ENCODE assay signal across 26 cellular contexts in the genomic region with DNA sequence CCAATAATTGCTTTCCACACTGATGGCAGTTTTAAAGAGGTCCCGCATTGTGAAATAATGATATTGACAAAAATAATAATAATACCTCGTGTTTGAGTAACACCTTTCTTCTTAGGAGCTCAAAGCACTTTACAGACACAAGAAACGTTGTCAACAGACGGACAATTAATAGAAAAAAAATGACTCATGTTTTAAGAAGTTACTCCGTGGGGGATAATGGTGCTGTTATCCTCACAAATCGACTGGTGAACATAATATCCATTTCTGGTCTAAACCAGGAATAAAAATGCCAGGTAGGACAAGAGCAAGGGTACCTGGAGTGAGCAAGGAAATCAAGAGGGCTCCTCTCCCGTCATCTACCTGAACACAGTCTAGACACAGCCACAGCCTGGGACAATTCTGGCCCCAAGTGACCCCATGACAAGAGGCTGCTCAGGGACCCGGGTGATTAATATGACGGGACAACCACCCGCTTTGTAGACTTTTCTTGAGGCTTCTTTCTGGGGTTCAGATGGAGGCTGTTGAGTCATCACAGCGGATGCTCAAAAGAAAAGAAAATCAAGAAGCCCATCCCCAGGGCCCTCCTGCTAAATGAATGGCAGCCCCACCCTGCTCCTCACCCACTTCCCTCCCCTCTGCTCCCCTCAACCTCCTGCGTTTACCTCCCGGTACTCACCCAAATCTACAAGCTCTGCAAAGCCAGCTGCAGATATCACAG.
DNase-seq lines count a peak whose midpoint lies in the region; ATAC-seq, FAIRE-seq and TF ChIP-seq lines count a peak whose summit lies in the region.
"Had no signal": no experiment of that assay in that cellular context is flagged by ENCODE, and none has a peak within 500 bp of the region (broad histone marks: within the 10 kb centered on the region; RNA-seq: fewer than 3 reads in every experiment).

No MANE protein-coding gene starts in this region.

- no peak for TF ChIP-seq CTCF in NB4 (IDR thresholded peaks at IDR 0.05; ENCODE audit: low read depth, low read length)
- no peak for TF ChIP-seq CTCF in K562 (IDR thresholded peaks at IDR 0.05 in 2 of 3, conservative IDR thresholded peaks at IDR 0.05 in 1 of 3; ENCODE audit: insufficient read depth in 2 of 3, low read depth in 1 of 3, low read length in 3 of 3)

- H4K20me1 ChIP-seq in K562 (replicated peaks; ENCODE audit: control insufficient read depth, insufficient read depth, low read length), result no peaks in the 10 kb centered on the region
- H4K20me1 ChIP-seq: BLaER1 had no signal

- peaks cover 12 to 31% of the 10 kb centered on the region in 2 experiments; a peak in 4 of 5 replicates for H3K4me1 ChIP-seq in K562 (replicated peaks in 1 of 2; ENCODE audit: control insufficient read depth in 2 of 2, insufficient read depth in 2 of 2, low read length in 2 of 2)

- H3K9me1 ChIP-seq in K562 (ENCODE audit: control insufficient read depth, insufficient read depth, low read length), result no peaks in the 10 kb centered on the region

- H3K4me3 ChIP-seq in NB4 (ENCODE audit: low read depth, low read length) (no peak overlapping the region), K562 (no peak overlapping the region)
- H3K4me3 ChIP-seq: A549, adrenal gland, BLaER1, esophagus muscularis mucosa, psoas muscle, spleen, suprapubic skin had no signal

- TF ChIP-seq RAD21 in K562 (CRISPR knock-in tag; conservative IDR thresholded peaks at IDR 0.05 in 1 of 2, IDR thresholded peaks at IDR 0.05 in 1 of 2), result no peak

- no peaks in the 10 kb centered on the region for H3K36me3 ChIP-seq in K562 (ENCODE audit: control insufficient read depth, insufficient read depth, low read length)
- H3K36me3 ChIP-seq: adrenal gland, BLaER1, esophagus muscularis mucosa, spleen, suprapubic skin had no signal

- peak overlapping the region; percentile 40; the same call in 1 of the 2 replicates for H3K4me2 ChIP-seq in K562 (ENCODE audit: insufficient read depth, low read length)
- H3K4me2 ChIP-seq: BLaER1 had no signal

- no peak overlapping the region for H3K27ac ChIP-seq in K562 (ENCODE audit: extremely low read depth, low read depth, low read length)
- H3K27ac ChIP-seq: adrenal gland, BLaER1, esophagus muscularis mucosa, suprapubic skin had no signal

- in situ Hi-C loops in K562 (cut with MboI), result loop anchor here (10.0 kb wide), 1 partner anchor 329 kb away; no protein-coding TSS in a partner anchor

- no peak for TF ChIP-seq POLR2A in NB4 (IDR thresholded peaks at IDR 0.05; ENCODE audit: extremely low read depth, insufficient read length)
- TF ChIP-seq POLR2A in K562 (conservative IDR thresholded peaks at IDR 0.05), result no peak

- H3K27ac Mint-ChIP-seq in activated CD8-positive, alpha-beta memory T cell treated with anti-CD3 and anti-CD28 coated beads, Interleukin-2, amount 10 ng/mL, durations not matched to agents 7 days and 5 days, result no peak overlapping the region
- peak overlapping the region; percentile 19 for H3K27ac Mint-ChIP-seq in stimulated activated memory B cell treated with anti-CD40 and anti-IgM and Interleukin-4, amounts not matched to agents 10 μg/mL and 1 μg/mL and 100 μg/mL, for 72 hours
- H3K27ac Mint-ChIP-seq: activated T-helper 2 cell treated with anti-CD3 and anti-CD28 coated beads, Interferon-gamma antibody, Interleukin-2, Interleukin-4, amounts not matched to agents 10 μg/mL and 5 μg/mL and 100 μg/mL, durations not matched to agents 14 hours and 24 hours and 36 hours; mesothelial cell of epicardium; T-helper 1 cell treated with Interleukin-12 subunit alpha and Interleukin-12 subunit beta and Interleukin-4 antibody, amounts not matched to agents 30 μg/mL and 1 μg/mL, for 36 hours had no signal

- ATAC-seq in activated CD8-positive, alpha-beta memory T cell treated with anti-CD3 and anti-CD28 coated beads, Interleukin-2, amount 10 ng/mL, durations not matched to agents 7 days and 5 days, result peak; percentile 22
- ATAC-seq in K562, result peak; percentile 14
- no peak for ATAC-seq in stimulated activated memory B cell treated with anti-CD40 and anti-IgM and Interleukin-4, amounts not matched to agents 10 μg/mL and 1 μg/mL and 100 μg/mL, for 72 hours
- ATAC-seq in Right ventricle myocardium superior (ENCODE audit: poor library complexity), result no peak
- no peak for ATAC-seq in HG03460 (IDR thresholded peaks at IDR 0.05; ENCODE audit: unreplicated experiment)

- peaks cover 32% of the 10 kb centered on the region for H3K27me3 Mint-ChIP-seq in activated CD8-positive, alpha-beta memory T cell treated with anti-CD3 and anti-CD28 coated beads, Interleukin-2, amount 10 ng/mL, durations not matched to agents 7 days and 5 days
- H3K27me3 Mint-ChIP-seq in stimulated activated memory B cell treated with anti-CD40 and anti-IgM and Interleukin-4, amounts not matched to agents 10 μg/mL and 1 μg/mL and 100 μg/mL, for 72 hours, result no peaks in the 10 kb centered on the region
- H3K27me3 Mint-ChIP-seq: central memory CD8-positive, alpha-beta T cell had no signal

- 16% methylated on average over 13 of the region's 13 CpGs for WGBS in K562 (ENCODE audit: insufficient coverage, low coverage, missing lambda C conversion rate)

- POLR2A ChIA-PET in K562 (lab: Yijun Ruan, JAX), result interaction anchor here (0.6 to 3.7 kb wide), 7 partner anchors 8 to 236 kb away, joined by 3 to 11 read pairs (median 4); no protein-coding TSS in a partner anchor

- CTCF ChIA-PET in activated CD8-positive, alpha-beta memory T cell treated with anti-CD3 and anti-CD28 coated beads, Interleukin-2, amount 10 ng/mL, durations not matched to agents 7 days and 5 days (lab: Charles Lee), result no interaction called here
- CTCF ChIA-PET in K562 (lab: Yijun Ruan, JAX; ENCODE audit: low intra/inter-chr PET ratio), result no interaction called here

- peaks cover 2% of the 10 kb centered on the region for H3K36me3 Mint-ChIP-seq in activated CD8-positive, alpha-beta memory T cell treated with anti-CD3 and anti-CD28 coated beads, Interleukin-2, amount 10 ng/mL, durations not matched to agents 7 days and 5 days
- no peaks in the 10 kb centered on the region for H3K36me3 Mint-ChIP-seq in stimulated activated memory B cell treated with anti-CD40 and anti-IgM and Interleukin-4, amounts not matched to agents 10 μg/mL and 1 μg/mL and 100 μg/mL, for 72 hours
- H3K36me3 Mint-ChIP-seq: mesothelial cell of epicardium had no signal

- H3K9me3 ChIP-seq in K562 (replicated peaks; ENCODE audit: control insufficient read depth, insufficient read depth, low read depth, low read length), result no peaks in the 10 kb centered on the region
- H3K9me3 ChIP-seq: A549, adrenal gland, esophagus muscularis mucosa, psoas muscle, spleen, suprapubic skin had no signal

- no TSS peak for BruUV-seq in K562 (replicated peaks; lab: Mats Ljungman, UMichigan)

- no peaks in the 10 kb centered on the region for H3K27me3 ChIP-seq in K562 (ENCODE audit: control insufficient read depth in 2 of 2, insufficient read depth in 2 of 2, low read length in 2 of 2)
- H3K27me3 ChIP-seq: adrenal gland, BLaER1, esophagus muscularis mucosa, spleen, suprapubic skin had no signal

- H3K9me3 Mint-ChIP-seq in activated CD8-positive, alpha-beta memory T cell treated with anti-CD3 and anti-CD28 coated beads, Interleukin-2, amount 10 ng/mL, durations not matched to agents 7 days and 5 days (ENCODE audit: low read depth), result no peaks in the 10 kb centered on the region
- no peaks in the 10 kb centered on the region for H3K9me3 Mint-ChIP-seq in stimulated activated memory B cell treated with anti-CD40 and anti-IgM and Interleukin-4, amounts not matched to agents 10 μg/mL and 1 μg/mL and 100 μg/mL, for 72 hours
- H3K9me3 Mint-ChIP-seq: activated B cell treated with CpG ODN at 0.5 μM for 24 hours; activated T-helper 2 cell treated with anti-CD3 and anti-CD28 coated beads, Interferon-gamma antibody, Interleukin-2, Interleukin-4, amounts not matched to agents 10 μg/mL and 5 μg/mL and 100 μg/mL, durations not matched to agents 14 hours and 24 hours and 36 hours; central memory CD8-positive, alpha-beta T cell; mesothelial cell of epicardium; T-helper 1 cell treated with Interleukin-12 subunit alpha and Interleukin-12 subunit beta and Interleukin-4 antibody, amounts not matched to agents 30 μg/mL and 1 μg/mL, for 36 hours had no signal

- no peak for TF ChIP-seq EP300 in K562 (IDR thresholded peaks at IDR 0.05; ENCODE audit: low read length)

- no peaks in the 10 kb centered on the region for H3K79me2 ChIP-seq in K562 (ENCODE audit: control insufficient read depth, insufficient read depth, low read length)

- intact Hi-C loops in K562 (cut with micrococcal nuclease) (loop anchor here (5.0 kb wide), 1 partner anchor 111 kb away; no protein-coding TSS in a partner anchor), Right ventricle myocardium superior (cut with DNase I) (no loop called here)

- FAIRE-seq in K562 (lab: Jason Lieb, UNC) (no peak), RCC 7860 (lab: Jason Lieb, UNC) (no peak)
- FAIRE-seq: A549, GM12891, H1 had no signal

- peaks cover 28% of the 10 kb centered on the region for H3K4me1 Mint-ChIP-seq in activated CD8-positive, alpha-beta memory T cell treated with anti-CD3 and anti-CD28 coated beads, Interleukin-2, amount 10 ng/mL, durations not matched to agents 7 days and 5 days
- peaks cover 5% of the 10 kb centered on the region for H3K4me1 Mint-ChIP-seq in stimulated activated memory B cell treated with anti-CD40 and anti-IgM and Interleukin-4, amounts not matched to agents 10 μg/mL and 1 μg/mL and 100 μg/mL, for 72 hours

- peak overlapping the region; percentile 57; the same call in 1 of the 2 replicates for H2AFZ ChIP-seq in K562 (ENCODE audit: low read depth, low read length)

- no peak overlapping the region for H3K9ac ChIP-seq in K562 (ENCODE audit: insufficient read depth in 1 of 2, low read depth in 2 of 2, low read length in 2 of 2)
- H3K9ac ChIP-seq: BLaER1 had no signal

- H3K4me3 Mint-ChIP-seq in activated CD8-positive, alpha-beta memory T cell treated with anti-CD3 and anti-CD28 coated beads, Interleukin-2, amount 10 ng/mL, durations not matched to agents 7 days and 5 days, result no peak overlapping the region
- H3K4me3 Mint-ChIP-seq in stimulated activated memory B cell treated with anti-CD40 and anti-IgM and Interleukin-4, amounts not matched to agents 10 μg/mL and 1 μg/mL and 100 μg/mL, for 72 hours, result no peak overlapping the region
- H3K4me3 Mint-ChIP-seq: activated B cell treated with CpG ODN at 0.5 μM for 24 hours; central memory CD8-positive, alpha-beta T cell; mesothelial cell of epicardium; T-helper 1 cell treated with Interleukin-12 subunit alpha and Interleukin-12 subunit beta and Interleukin-4 antibody, amounts not matched to agents 30 μg/mL and 1 μg/mL, for 36 hours had no signal

- DNase-seq in activated CD8-positive, alpha-beta memory T cell treated with anti-CD3 and anti-CD28 coated beads, Interleukin-2, amount 10 ng/mL, durations not matched to agents 7 days and 5 days, result peak; percentile 46
- no peak for DNase-seq in activated CD8-positive, alpha-beta memory T cell treated with anti-CD3 and anti-CD28 coated beads for 24 hours
- DNase-seq in NB4 (ENCODE audit: low read depth) (peak; percentile 26), K562 (ENCODE audit: extremely low read depth in 1 of 4, low spot score in 3 of 4) (no peak), RCC 7860 (ENCODE audit: low spot score) (no peak), Right ventricle myocardium superior (no peak)
- DNase-seq: activated B cell treated with CpG ODN at 0.5 μM for 24 hours; DMS153; effector CD8-positive, alpha-beta T cell; NCI-H1930; spleen; stimulated activated CD4-positive, alpha-beta T cell treated with anti-CD3 and anti-CD28 coated beads, Interleukin-4, amount 100 ng/mL, for 4 hours had no signal

Comparison
In these comparisons a context has a peak if more than half of its experiments do, and no peak if none do; other contexts are left out.
1. DNase-seq: peak in activated CD8-positive, alpha-beta memory T cell treated with anti-CD3 and anti-CD28 coated beads, Interleukin-2, amount 10 ng/mL, durations not matched to agents 7 days and 5 days (single experiment) and NB4 (single experiment); none in activated CD8-positive, alpha-beta memory T cell treated with anti-CD3 and anti-CD28 coated beads for 24 hours (single experiment), K562 (0 of 4), RCC 7860 (single experiment) and Right ventricle myocardium superior (single experiment).
2. ATAC-seq: peak in activated CD8-positive, alpha-beta memory T cell treated with anti-CD3 and anti-CD28 coated beads, Interleukin-2, amount 10 ng/mL, durations not matched to agents 7 days and 5 days (single experiment) and K562 (single experiment); none in stimulated activated memory B cell treated with anti-CD40 and anti-IgM and Interleukin-4, amounts not matched to agents 10 μg/mL and 1 μg/mL and 100 μg/mL, for 72 hours (single experiment), Right ventricle myocardium superior (single experiment) and HG03460 (single experiment).